In genomic region chr6:96186094-96186493, GRCh38 we compare ENCODE assay signal across 22 cellular contexts.
"Had no signal": no experiment of that assay in that cellular context is flagged by ENCODE, and none has a peak within 500 bp of the region (broad histone marks: within the 10 kb centered on the region; RNA-seq: fewer than 3 reads in every experiment).

No MANE protein-coding gene starts in this region.

- H2AFZ ChIP-seq: hepatocyte had no signal

- H3K4me1 ChIP-seq: esophagus muscularis mucosa, foreskin keratinocyte, gastroesophageal sphincter, heart left ventricle, left lung, lower lobe of right lung had no signal

- DNase-seq: dermis blood vessel endothelial cell; dorsolateral prefrontal cortex; effector CD4-positive, alpha-beta T cell; effector memory CD4-positive, alpha-beta T cell; foreskin keratinocyte; heart left ventricle; hypothalamus; immature natural killer cell; kidney; kidney glomerular epithelial cell; left lung; left ventricle myocardium superior; lower lobe of right lung; mesenchymal stem cell; mucosa of descending colon had no signal

- H3K4me2 ChIP-seq: hepatocyte had no signal

- H3K36me3 ChIP-seq: esophagus muscularis mucosa, gastroesophageal sphincter, heart left ventricle, left lung, lower lobe of right lung had no signal

- H3K4me3 ChIP-seq: coronary artery, dorsolateral prefrontal cortex, esophagus muscularis mucosa, gastroesophageal sphincter, heart left ventricle, hepatocyte, left lung, lower lobe of right lung, mucosa of descending colon had no signal

- FAIRE-seq: colon, endothelial cell of umbilical vein, frontal cortex, kidney had no signal

- H3K27ac ChIP-seq: coronary artery, dorsolateral prefrontal cortex, esophagus muscularis mucosa, foreskin keratinocyte, gastroesophageal sphincter, heart left ventricle, hepatocyte, left lung, lower lobe of right lung had no signal

- H3K79me2 ChIP-seq: hepatocyte had no signal

- ATAC-seq: foreskin keratinocyte, gastroesophageal sphincter, heart left ventricle, left lung, left ventricle myocardium superior, lower lobe of right lung, mucosa of descending colon had no signal

- H3K27me3 ChIP-seq: dorsolateral prefrontal cortex, esophagus muscularis mucosa, foreskin keratinocyte, gastroesophageal sphincter, heart left ventricle, hepatocyte, left lung had no signal

- H3K9me3 ChIP-seq: esophagus muscularis mucosa, gastroesophageal sphincter, heart left ventricle, left lung, lower lobe of right lung, mucosa of descending colon had no signal
